In genomic region chr7:100629117-100629711, GRCh38 we compare ENCODE assay signal across 8 cellular contexts. TPM values are rescaled to one million over a fixed set of nuclear protein-coding genes. Genes with fewer than 3 reads are reported as not detected.
DNase-seq lines count a peak whose midpoint lies in the region; ATAC-seq and TF ChIP-seq lines count a peak whose summit lies in the region.

No MANE protein-coding gene starts in this region.

- H3K27me3 Mint-ChIP-seq in activated CD4-positive, alpha-beta T cell treated with anti-CD3 and anti-CD28 coated beads, Interleukin-2, amount 10 ng/mL, durations not matched to agents 24 days and 14 days, result no peaks in the 10 kb centered on the region
- H3K27me3 Mint-ChIP-seq in activated naive CD8-positive, alpha-beta T cell treated with anti-CD3 and anti-CD28 coated beads for 36 hours, result peaks cover 13% of the 10 kb centered on the region

- no peak for TF ChIP-seq POLR2A in lower leg skin (IDR thresholded peaks at IDR 0.05)

- H3K4me1 ChIP-seq in trophoblast cell (ENCODE audit: control insufficient read depth in 1 of 2, insufficient read depth in 2 of 2, low read length in 2 of 2), result peaks cover 7 to 11% of the 10 kb centered on the region in 2 experiments

- intact Hi-C loops in activated CD4-positive, alpha-beta T cell treated with anti-CD3 and anti-CD28 coated beads, Interleukin-2, amount 10 ng/mL, durations not matched to agents 24 days and 14 days (cut with micrococcal nuclease), result no loop called here
- intact Hi-C loops in lower leg skin (cut with DNase I; ENCODE audit: low total_unique reads), result no loop called here

- no peak overlapping the region for H2BK120ac ChIP-seq in trophoblast cell (ENCODE audit: insufficient read depth, low read length, poor library complexity)

- H2AFZ ChIP-seq in trophoblast cell (ENCODE audit: insufficient read depth, low read length, poor library complexity), result no peak overlapping the region

- no peak overlapping the region for H4K91ac ChIP-seq in trophoblast cell (ENCODE audit: low read depth, low read length)

- no peak overlapping the region for H3K4me2 ChIP-seq in trophoblast cell (ENCODE audit: low read length)

- peaks cover 6% of the 10 kb centered on the region for H3K9me3 ChIP-seq in trophoblast cell (ENCODE audit: insufficient read depth, low read depth, low read length)

- no peak for TF ChIP-seq CTCF in lower leg skin (IDR thresholded peaks at IDR 0.05)

- no peak overlapping the region for H3K23ac ChIP-seq in trophoblast cell (ENCODE audit: low read length)

- WGBS in trophoblast cell (ENCODE audit: extremely low coverage, insufficient coverage, insufficient read length), result no CpG with 5 or more reads among the region's 11 CpGs
- 84 to 85% methylated on average over 8 to 11 of the region's 11 CpGs for WGBS in lower leg skin, 2 donors

- H3K4me1 Mint-ChIP-seq in activated CD4-positive, alpha-beta T cell treated with anti-CD3 and anti-CD28 coated beads, Interleukin-2, amount 10 ng/mL, durations not matched to agents 24 days and 14 days, result peaks cover 53% of the 10 kb centered on the region
- H3K4me1 Mint-ChIP-seq in activated naive CD8-positive, alpha-beta T cell treated with anti-CD3 and anti-CD28 coated beads for 36 hours, result peaks cover 21% of the 10 kb centered on the region

- no peak overlapping the region for H2AK5ac ChIP-seq in trophoblast cell (ENCODE audit: low read length)

- no peak for ATAC-seq in GM21381 (IDR thresholded peaks at IDR 0.05; ENCODE audit: unreplicated experiment)

- H4K12ac ChIP-seq in trophoblast cell (ENCODE audit: low read depth, low read length), result no peak overlapping the region

- peaks cover 3% of the 10 kb centered on the region for H3K79me2 ChIP-seq in trophoblast cell (ENCODE audit: control insufficient read depth, insufficient read depth, low read length, poor library complexity)

- no peak overlapping the region for H3K18ac ChIP-seq in trophoblast cell (ENCODE audit: low read length)

- peak overlapping the region; percentile 1 for H3K4me3 ChIP-seq in trophoblast cell (ENCODE audit: low read depth, low read length)
- H3K4me3 ChIP-seq in lower leg skin (ENCODE audit: low read depth, poor library complexity, severe bottlenecking), result no peak overlapping the region

- no peak overlapping the region for H3K27ac ChIP-seq in trophoblast cell (ENCODE audit: low read depth, low read length)

- H3K9ac ChIP-seq in trophoblast cell (ENCODE audit: low read length), result no peak overlapping the region

- H3K27ac Mint-ChIP-seq in activated CD4-positive, alpha-beta T cell treated with anti-CD3 and anti-CD28 coated beads, Interleukin-2, amount 10 ng/mL, durations not matched to agents 24 days and 14 days, result peak overlapping the region; percentile 45
- no peak overlapping the region for H3K27ac Mint-ChIP-seq in activated naive CD8-positive, alpha-beta T cell treated with anti-CD3 and anti-CD28 coated beads for 36 hours

- H2BK12ac ChIP-seq in trophoblast cell (ENCODE audit: low read length), result no peak overlapping the region

- peak overlapping the region; percentile 48 for H3K4me3 Mint-ChIP-seq in activated CD4-positive, alpha-beta T cell treated with anti-CD3 and anti-CD28 coated beads, Interleukin-2, amount 10 ng/mL, durations not matched to agents 24 days and 14 days
- H3K4me3 Mint-ChIP-seq in activated naive CD8-positive, alpha-beta T cell treated with anti-CD3 and anti-CD28 coated beads for 36 hours, result no peak overlapping the region

- H3K14ac ChIP-seq in trophoblast cell (ENCODE audit: low read length), result no peak overlapping the region

- no peak overlapping the region for H3K4ac ChIP-seq in trophoblast cell (ENCODE audit: low read depth, low read length)

- H3K79me1 ChIP-seq in trophoblast cell (ENCODE audit: low read length), result no peaks in the 10 kb centered on the region

- no peaks in the 10 kb centered on the region for H3K36me3 ChIP-seq in trophoblast cell (ENCODE audit: control insufficient read depth in 1 of 2, insufficient read depth in 2 of 2, low read length in 2 of 2)

- peaks cover 16% of the 10 kb centered on the region for H3K27me3 ChIP-seq in trophoblast cell (ENCODE audit: insufficient read depth, low read length)

- no peaks in the 10 kb centered on the region for H3K9me3 Mint-ChIP-seq in activated CD4-positive, alpha-beta T cell treated with anti-CD3 and anti-CD28 coated beads, Interleukin-2, amount 10 ng/mL, durations not matched to agents 24 days and 14 days
- H3K9me3 Mint-ChIP-seq in activated naive CD8-positive, alpha-beta T cell treated with anti-CD3 and anti-CD28 coated beads for 36 hours, result no peaks in the 10 kb centered on the region

- no peak overlapping the region for H2BK5ac ChIP-seq in trophoblast cell (ENCODE audit: low read depth, low read length, poor library complexity)

- H3K36me3 Mint-ChIP-seq in activated CD4-positive, alpha-beta T cell treated with anti-CD3 and anti-CD28 coated beads, Interleukin-2, amount 10 ng/mL, durations not matched to agents 24 days and 14 days (ENCODE audit: low read depth), result peaks cover 15% of the 10 kb centered on the region
- H3K36me3 Mint-ChIP-seq in activated naive CD8-positive, alpha-beta T cell treated with anti-CD3 and anti-CD28 coated beads for 36 hours, result peaks cover 14% of the 10 kb centered on the region

- DNase-seq in activated CD4-positive, alpha-beta T cell treated with anti-CD3 and anti-CD28 coated beads, Interleukin-2, amount 10 ng/mL, durations not matched to agents 24 days and 14 days, result peak; percentile 75
- no peak for DNase-seq in activated CD4-positive, alpha-beta T cell treated with anti-CD3 and anti-CD28 coated beads, Interleukin-2, amount 50 U/mL, for 1 hour
- DNase-seq in MV-4-11 (lab: John Stamatoyannopoulos, UW) (peak; percentile 57), trophoblast cell (peak; percentile 55 to 57), lower leg skin (ENCODE audit: low spot score in 2 of 2) (no peak), NCI-H510A (lab: John Stamatoyannopoulos, UW) (no peak)
- peak; percentile 31 for DNase-seq in activated naive CD8-positive, alpha-beta T cell treated with anti-CD3 and anti-CD28 coated beads for 36 hours

- no peak overlapping the region for H4K8ac ChIP-seq in trophoblast cell (ENCODE audit: low read depth, low read length)

RNA-seq across cellular contexts. Expression of gene TFR2, which starts 12.1 kb away (rescaled TPM):
- 20.7 and 21.2 TPM in 2 replicates for total RNA-seq in activated CD4-positive, alpha-beta T cell treated with anti-CD3 and anti-CD28 coated beads, Interleukin-2, amount 10 ng/mL, durations not matched to agents 24 days and 14 days
- total RNA-seq in activated naive CD8-positive, alpha-beta T cell treated with anti-CD3 and anti-CD28 coated beads for 36 hours, result 10 to 100 TPM; 10.9 to 11.1 TPM
- polyA plus RNA-seq in trophoblast cell (2013), result 0.24 and 0.30 TPM in 2 replicates
- 1 to 10 TPM; 1.3 to 3.4 (median 1.6) TPM for total RNA-seq in lower leg skin

RNA-seq across cellular contexts. Expression of gene MOSPD3, which starts 16.9 kb away (rescaled TPM):
- total RNA-seq in activated CD4-positive, alpha-beta T cell treated with anti-CD3 and anti-CD28 coated beads, Interleukin-2, amount 10 ng/mL, durations not matched to agents 24 days and 14 days, result 11.3 and 12.1 TPM in 2 replicates
- total RNA-seq in activated naive CD8-positive, alpha-beta T cell treated with anti-CD3 and anti-CD28 coated beads for 36 hours, result 10 to 100 TPM in 1 of 2 experiments, 1 to 10 TPM in 1; 9.7 to 10.0 TPM
- polyA plus RNA-seq in trophoblast cell (2013), result 18.6 and 19.0 TPM in 2 replicates
- 10 to 100 TPM; 22.3 to 33.5 (median 26.9) TPM for total RNA-seq in lower leg skin

RNA-seq across cellular contexts. Expression of gene ACTL6B, which starts 27.0 kb away (rescaled TPM):
- not detected in 2 replicates for total RNA-seq in activated CD4-positive, alpha-beta T cell treated with anti-CD3 and anti-CD28 coated beads, Interleukin-2, amount 10 ng/mL, durations not matched to agents 24 days and 14 days
- total RNA-seq in activated naive CD8-positive, alpha-beta T cell treated with anti-CD3 and anti-CD28 coated beads for 36 hours, result not detected
- not detected in 2 replicates for polyA plus RNA-seq in trophoblast cell (2013)
- not detected for total RNA-seq in lower leg skin

RNA-seq across cellular contexts. Expression of gene PCOLCE, which starts 27.1 kb away (rescaled TPM):
- 4.8 and 5.0 TPM in 2 replicates for total RNA-seq in activated CD4-positive, alpha-beta T cell treated with anti-CD3 and anti-CD28 coated beads, Interleukin-2, amount 10 ng/mL, durations not matched to agents 24 days and 14 days
- 1 to 10 TPM; 4.0 TPM for total RNA-seq in activated naive CD8-positive, alpha-beta T cell treated with anti-CD3 and anti-CD28 coated beads for 36 hours
- 37.2 and 37.6 TPM in 2 replicates for polyA plus RNA-seq in trophoblast cell (2013)
- total RNA-seq in lower leg skin, result 10 to 100 TPM in 1 of 4 donors, 1 to 10 TPM in 3; 4.9 to 47.6 (median 7.3) TPM

RNA-seq across cellular contexts. Expression of gene FBXO24, which starts 43.1 kb away (rescaled TPM):
- total RNA-seq in activated CD4-positive, alpha-beta T cell treated with anti-CD3 and anti-CD28 coated beads, Interleukin-2, amount 10 ng/mL, durations not matched to agents 24 days and 14 days, result 0.38 and 0.42 TPM in 2 replicates
- total RNA-seq in activated naive CD8-positive, alpha-beta T cell treated with anti-CD3 and anti-CD28 coated beads for 36 hours, result under 1 TPM; 0.54 to 0.80 TPM
- polyA plus RNA-seq in trophoblast cell (2013), result 0.29 and 0.47 TPM in 2 replicates
- 1 to 10 TPM in 2 of 4 donors, under 1 TPM in 2; 0.15 to 4.3 (median 0.99) TPM for total RNA-seq in lower leg skin

Comparison
In these comparisons a context has a peak if more than half of its experiments do, and no peak if none do; other contexts are left out.
1. DNase-seq: peak in activated CD4-positive, alpha-beta T cell treated with anti-CD3 and anti-CD28 coated beads, Interleukin-2, amount 10 ng/mL, durations not matched to agents 24 days and 14 days (single experiment), MV-4-11 (single experiment), activated naive CD8-positive, alpha-beta T cell treated with anti-CD3 and anti-CD28 coated beads for 36 hours (single experiment) and trophoblast cell (2 of 2); none in activated CD4-positive, alpha-beta T cell treated with anti-CD3 and anti-CD28 coated beads, Interleukin-2, amount 50 U/mL, for 1 hour (single experiment), lower leg skin (0 of 2) and NCI-H510A (single experiment).